8 cellular contexts compared by ENCODE assay signal in the genomic region with DNA sequence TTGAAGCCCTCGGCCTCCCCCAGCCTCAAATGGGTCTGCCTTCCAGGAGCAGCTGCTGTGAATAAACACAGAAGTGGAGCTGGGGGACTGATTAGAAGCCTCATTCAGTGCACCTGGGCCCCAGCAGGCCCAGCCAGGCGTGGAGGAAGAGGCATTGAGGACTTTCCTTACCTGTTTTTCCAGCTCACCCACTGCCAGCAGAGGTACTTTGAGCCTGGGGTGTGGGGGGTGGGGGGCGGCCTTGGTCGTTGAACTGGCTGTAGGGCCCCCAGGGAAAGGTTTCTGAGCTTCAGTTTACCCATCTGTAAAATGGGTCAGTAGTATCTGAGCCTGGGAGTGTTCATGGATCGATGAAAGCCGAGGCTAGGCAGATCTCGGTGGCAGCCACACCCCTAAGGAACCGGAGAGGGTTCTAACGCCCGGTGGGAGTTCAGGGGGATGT. TPM values are rescaled to one million over a fixed set of nuclear protein-coding genes. Genes with fewer than 3 reads are reported as not detected.
DNase-seq lines count a peak whose midpoint lies in the region; ATAC-seq, FAIRE-seq and TF ChIP-seq lines count a peak whose summit lies in the region.
"Had no signal": no experiment of that assay in that cellular context is flagged by ENCODE, and none has a peak within 500 bp of the region (broad histone marks: within the 10 kb centered on the region; RNA-seq: fewer than 3 reads in every experiment).

No MANE protein-coding gene starts in this region.

- peak overlapping the region in 2 of 4 donors; percentile 86 to 90 for H3K27ac ChIP-seq in pancreas

- WGBS in pancreas, 2 donors = 26 to 30% methylated on average over 10 of the region's 10 CpGs

- no peaks in the 10 kb centered on the region for H3K9me3 ChIP-seq in endocrine pancreas (ENCODE audit: control insufficient read depth, low read length)
- H3K9me3 ChIP-seq in pancreas = no peaks in the 10 kb centered on the region

- FAIRE-seq in pancreas (lab: Jason Lieb, UNC) = no peak
- FAIRE-seq: TTC549 had no signal

- intact Hi-C loops in pancreas (cut with DNase I) = no loop called here

- no peak for ATAC-seq in pancreas
- ATAC-seq in HG03108 (IDR thresholded peaks at IDR 0.05; ENCODE audit: unreplicated experiment) = no peak
- ATAC-seq in GM18907 (IDR thresholded peaks at IDR 0.05; ENCODE audit: unreplicated experiment) = no peak

- H3K36me3 ChIP-seq in endocrine pancreas (ENCODE audit: control insufficient read depth, insufficient read depth, low read length) (no peaks in the 10 kb centered on the region), pancreas (peaks cover 0 to 2% (median 0%) of the 10 kb centered on the region in 3 donors)

- H3K4me1 ChIP-seq in endocrine pancreas (ENCODE audit: control insufficient read depth, insufficient read depth, low read length) (no peaks in the 10 kb centered on the region), pancreas (peaks cover 18 to 28% (median 20%) of the 10 kb centered on the region in 3 donors)

- TF ChIP-seq CTCF in pancreas (IDR thresholded peaks at IDR 0.05) = no peak

- peak; percentile 46 for DNase-seq in NCI-H510A (lab: John Stamatoyannopoulos, UW)
- peak in 1 of 6 donors; percentile 37 for DNase-seq in pancreas
- no peak for DNase-seq in kidney tubule cell (ENCODE audit: low spot score)

- H3K27me3 ChIP-seq in endocrine pancreas (ENCODE audit: control insufficient read depth, insufficient read depth, low read length) (no peaks in the 10 kb centered on the region), pancreas (no peaks in the 10 kb centered on the region)

- H3K9ac ChIP-seq in endocrine pancreas (ENCODE audit: control insufficient read depth, insufficient read depth, low read length) = peak overlapping the region; percentile 88

- H3K4me3 ChIP-seq in GM08714 (ENCODE audit: low read length) (peak overlapping the region; percentile 77; the same call in 1 of the 2 replicates), endocrine pancreas (ENCODE audit: control insufficient read depth, insufficient read depth, low read length) (peak overlapping the region; percentile 61), pancreas (peak overlapping the region; percentile 85 to 92 (median 90))

RNA-seq across cellular contexts. Expression of a gene that starts 1.5 kb away (rescaled TPM):
- total RNA-seq in pancreas = 10 to 100 TPM; 41.6 to 82.4 (median 62.1) TPM
- polyA plus RNA-seq in pancreas = 100 to 1,000 TPM in 1 of 2 donors, 10 to 100 TPM in 1; 72.1 to 118 TPM
